In the genomic region with DNA sequence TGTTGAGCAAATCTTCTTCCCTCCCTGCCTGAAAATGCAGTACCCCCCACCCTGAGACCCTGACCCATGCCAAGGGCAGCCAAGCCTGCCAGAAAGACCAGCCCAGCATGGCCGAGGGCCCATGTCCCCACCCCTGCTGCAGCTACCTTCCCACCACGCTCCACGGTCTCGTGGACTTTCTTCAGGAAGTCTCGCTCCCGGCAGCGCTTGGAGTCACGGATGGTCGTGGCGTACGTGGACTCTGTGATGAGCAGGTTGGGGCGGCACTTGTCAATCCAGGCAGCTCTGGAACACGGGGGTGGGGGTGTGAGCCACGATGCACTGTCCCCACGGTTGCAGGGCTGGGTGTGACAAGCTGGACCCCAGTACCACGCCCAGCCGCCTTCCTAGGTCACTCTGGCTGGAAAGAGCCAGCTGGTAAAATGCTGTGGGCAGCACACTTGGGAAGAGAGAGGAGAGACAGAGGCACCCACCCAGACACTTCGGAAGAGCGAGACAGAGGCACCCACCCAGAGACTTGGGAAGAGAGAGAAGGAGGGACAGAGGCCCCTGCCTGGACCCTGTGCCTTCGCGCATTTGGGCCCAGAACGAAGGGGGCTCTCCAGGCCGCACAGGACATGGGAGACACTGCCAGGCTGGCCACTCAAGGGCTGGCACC, we compare ENCODE assay signal across 32 cellular contexts. TPM values are rescaled to one million over a fixed set of nuclear protein-coding genes. Genes with fewer than 3 reads are reported as not detected.
A peak's percentile ranks its signal among the peaks of the same experiment; 100 is the strongest.
DNase-seq lines count a peak whose midpoint lies in the region; ATAC-seq, FAIRE-seq and TF ChIP-seq lines count a peak whose summit lies in the region.
"Had no signal": no experiment of that assay in that cellular context is flagged by ENCODE, and none has a peak within 500 bp of the region (broad histone marks: within the 10 kb centered on the region; RNA-seq: fewer than 3 reads in every experiment).

No MANE protein-coding gene starts in this region.

- peaks cover 5% of the 10 kb centered on the region; the same call in 1 of the 2 replicates for H4K20me1 ChIP-seq in HepG2 (ENCODE audit: insufficient read depth, low read length)

- H3K27ac ChIP-seq in HepG2 (ENCODE audit: extremely low read length, insufficient read depth, low read length) (no peak overlapping the region), right lobe of liver (no peak overlapping the region), WERI-Rb-1 (peak overlapping the region; percentile 76), gastroesophageal sphincter (peak overlapping the region in 3 of 4 donors; percentile 68 to 86 (median 85)), stomach smooth muscle (ENCODE audit: low read length) (peak overlapping the region; percentile 11)
- H3K27ac ChIP-seq: epithelial cell of prostate, left ventricle myocardium inferior, vagina had no signal

- H3K36me3 ChIP-seq in HepG2 (replicated peaks in 1 of 2; ENCODE audit: control insufficient read depth in 1 of 2, insufficient read depth in 2 of 2, low read length in 2 of 2) (peaks cover 18 to 62% of the 10 kb centered on the region in 2 experiments; a peak in 4 of 5 replicates), right lobe of liver (peaks cover 0 to 47% (median 13%) of the 10 kb centered on the region in 4 donors), WERI-Rb-1 (peaks cover 93% of the 10 kb centered on the region), gastroesophageal sphincter (peaks cover 0 to 85% of the 10 kb centered on the region in 2 donors), stomach smooth muscle (ENCODE audit: control insufficient read depth in 2 of 2, insufficient read depth in 2 of 2, low read length in 2 of 2) (peaks cover 28 to 36% of the 10 kb centered on the region in 2 donors)

- intact Hi-C loops in HepG2 (cut with micrococcal nuclease; ENCODE audit: unreplicated experiment) (no loop called here), right lobe of liver (cut with DNase I) (no loop called here)

- H3K4me1 ChIP-seq in HepG2 (ENCODE audit: insufficient read depth, low read length) = peaks cover 13% of the 10 kb centered on the region
- H3K4me1 ChIP-seq in right lobe of liver = peaks cover 0 to 18% (median 0%) of the 10 kb centered on the region in 4 donors
- peaks cover 3 to 62% (median 12%) of the 10 kb centered on the region in 3 donors for H3K4me1 ChIP-seq in gastroesophageal sphincter
- H3K4me1 ChIP-seq in stomach smooth muscle (ENCODE audit: control insufficient read depth, insufficient read depth, low read length) = peaks cover 27% of the 10 kb centered on the region

- no peak for TF ChIP-seq EP300 in HepG2 (IDR thresholded peaks at IDR 0.05; ENCODE audit: low read depth in 2 of 2, low read length in 2 of 2)
- TF ChIP-seq EP300 in HepG2 (CRISPR knock-in tag; IDR thresholded peaks at IDR 0.05; ENCODE audit: borderline replicate concordance) = no peak
- TF ChIP-seq EP300 in gastroesophageal sphincter (IDR thresholded peaks at IDR 0.05) = no peak

- TF ChIP-seq RAD21 in HepG2 (CRISPR knock-in tag; IDR thresholded peaks at IDR 0.05) = no peak

- no peak for ATAC-seq in HepG2
- ATAC-seq in right lobe of liver = no peak
- no peak for ATAC-seq in gastroesophageal sphincter
- no peak for ATAC-seq in HG03469 (IDR thresholded peaks at IDR 0.05; ENCODE audit: unreplicated experiment)
- ATAC-seq: activated CD8-positive, alpha-beta T cell treated with anti-CD3 and anti-CD28 coated beads, Interleukin-2, amount 10 ng/mL, durations not matched to agents 7 days and 5 days; Panc1 had no signal

- BruUV-seq in HepG2 (replicated peaks; lab: Mats Ljungman, UMichigan) = no TSS peak

- TF ChIP-seq POLR2A in HepG2 (IDR thresholded peaks at IDR 0.05; ENCODE audit: insufficient read depth in 1 of 2, low read depth in 2 of 2, low read length in 2 of 2) (no peak), right lobe of liver (IDR thresholded peaks at IDR 0.05) (no peak), gastroesophageal sphincter (IDR thresholded peaks at IDR 0.05) (no peak)

- peaks cover 3% of the 10 kb centered on the region for H3K79me2 ChIP-seq in HepG2 (ENCODE audit: insufficient read depth, low read length)

- CTCF ChIA-PET in HepG2 (lab: Yijun Ruan, JAX; ENCODE audit: low intra/inter-chr PET ratio, low total read pairs) = no interaction called here

- H3K4me2 ChIP-seq in HepG2 (ENCODE audit: low read depth, low read length) = no peak overlapping the region
- H3K4me2 ChIP-seq: smooth muscle cell had no signal

- H3K9me3 ChIP-seq in HepG2 (ENCODE audit: low read length) = no peaks in the 10 kb centered on the region
- H3K9me3 ChIP-seq in right lobe of liver = no peaks in the 10 kb centered on the region
- no peaks in the 10 kb centered on the region for H3K9me3 ChIP-seq in WERI-Rb-1 (ENCODE audit: severe bottlenecking)
- H3K9me3 ChIP-seq in gastroesophageal sphincter = no peaks in the 10 kb centered on the region
- H3K9me3 ChIP-seq in stomach smooth muscle (ENCODE audit: control insufficient read depth in 2 of 2, low read length in 2 of 2) = no peaks in the 10 kb centered on the region
- H3K9me3 ChIP-seq: left ventricle myocardium inferior, MG63, vagina had no signal

- POLR2A ChIA-PET in HepG2 (lab: Yijun Ruan, JAX) = interaction anchor here (0.9 kb wide), 1 partner anchor 10 kb away, joined by 3 read pairs; no protein-coding TSS in a partner anchor

- H3K9ac ChIP-seq in HepG2 (ENCODE audit: insufficient read depth, low read depth, low read length) (no peak overlapping the region), stomach smooth muscle (ENCODE audit: low read length in 2 of 2) (no peak overlapping the region)

- FAIRE-seq in HepG2 (lab: Jason Lieb, UNC) = no peak
- FAIRE-seq: A204.1, colon, D721Med had no signal

- TF ChIP-seq CTCF in HepG2 (CRISPR knock-in tag; IDR thresholded peaks at IDR 0.05) (no peak), right lobe of liver (IDR thresholded peaks at IDR 0.05) (no peak), WERI-Rb-1 (IDR thresholded peaks at IDR 0.05; ENCODE audit: low read depth, low read length) (no peak), gastroesophageal sphincter (IDR thresholded peaks at IDR 0.05) (no peak)

- in situ Hi-C loops in HepG2 (cut with HindIII; ENCODE audit: extremely low pct_ligation_motif_present, low pct_unique_long_range_greater_than_20kb) = no loop called here

- 96% methylated on average over 22 of the region's 23 CpGs for WGBS in HepG2 (ENCODE audit: low lambda C conversion rate)
- 75% methylated on average over 4 of the region's 23 CpGs for WGBS in right lobe of liver (ENCODE audit: insufficient coverage, low coverage, low lambda C conversion rate, missing lambda C conversion rate)
- WGBS in gastroesophageal sphincter (ENCODE audit: low coverage in 1 of 2), 2 donors = 84% methylated on average over 11 of the region's 23 CpGs; no CpG with 5 or more reads in 1 of the 2 donors

- no peaks in the 10 kb centered on the region for H3K27me3 ChIP-seq in HepG2 (ENCODE audit: control insufficient read depth in 1 of 2, insufficient read depth in 2 of 2, low read length in 2 of 2)
- H3K27me3 ChIP-seq in right lobe of liver = no peaks in the 10 kb centered on the region
- H3K27me3 ChIP-seq in WERI-Rb-1 (ENCODE audit: insufficient read depth, low read depth, severe bottlenecking) = no peaks in the 10 kb centered on the region
- H3K27me3 ChIP-seq in gastroesophageal sphincter = no peaks in the 10 kb centered on the region
- H3K27me3 ChIP-seq in stomach smooth muscle (ENCODE audit: control insufficient read depth in 1 of 2, insufficient read depth in 2 of 2, low read length in 2 of 2) = no peaks in the 10 kb centered on the region
- H3K27me3 ChIP-seq: MG63, vagina had no signal

- H3K4me3 ChIP-seq in HepG2 (replicated peaks in 1 of 3; ENCODE audit: insufficient read depth in 1 of 3, low read depth in 2 of 3, low read length in 3 of 3) = no peak overlapping the region
- no peak overlapping the region for H3K4me3 ChIP-seq in right lobe of liver
- no peak overlapping the region for H3K4me3 ChIP-seq in WERI-Rb-1 (ENCODE audit: low read depth, low read length)
- H3K4me3 ChIP-seq in gastroesophageal sphincter = no peak overlapping the region
- no peak overlapping the region for H3K4me3 ChIP-seq in stomach smooth muscle (ENCODE audit: low read length in 2 of 2)
- H3K4me3 ChIP-seq: left ventricle myocardium inferior, MG63, smooth muscle cell, vagina had no signal

- H2AFZ ChIP-seq in HepG2 (ENCODE audit: low read length) = no peak overlapping the region

- DNase-seq in HepG2 (ENCODE audit: low spot score) = no peak
- no peak for DNase-seq in right lobe of liver
- no peak for DNase-seq in WERI-Rb-1
- no peak for DNase-seq in HT-29 (ENCODE audit: low spot score)
- DNase-seq in dedifferentiated amniotic fluid mesenchymal stem cell (ENCODE audit: extremely low spot score) = no peak
- DNase-seq: activated CD4-positive, alpha-beta T cell treated with anti-CD3 and anti-CD28 coated beads for 4 hours; activated CD8-positive, alpha-beta T cell treated with anti-CD3 and anti-CD28 coated beads, Interleukin-2, amount 10 ng/mL, durations not matched to agents 7 days and 5 days; activated effector memory CD4-positive, alpha-beta T cell treated with anti-CD3 and anti-CD28 coated beads, Interleukin-2, amount 50 U/mL, for 16 hours; aorta; DND-41; effector CD8-positive, alpha-beta T cell; GF-D8; GOT3; islet precursor cell; KG1; left ventricle myocardium inferior; mesenchymal stem cell; MG63; NCI-H2029 treated with DMSO at 0.1 percent for 48 hours; NCI-H526 treated with DMSO at 0.1 percent for 48 hours; NK-92 treated with Interleukin-12 subunit alpha and Interleukin-12 subunit beta, amount 100 ng/mL, for 24 hours; SHP77 had no signal

RNA-seq across cellular contexts. Expression of a gene that starts 6.4 kb away (rescaled TPM):
- total RNA-seq in HepG2 (2016; rRNA removed; fragmentation: Illumina TruSeq; extraction: Trizol) (21.7 and 22.2 TPM in 2 replicates), right lobe of liver (10 to 100 TPM in 2 of 6 experiments, 1 to 10 TPM in 4; 5.6 to 21.6 (median 8.4) TPM), gastroesophageal sphincter (10 to 100 TPM; 12.5 to 24.2 (median 19.4) TPM)
- 24.8 and 28.1 TPM in 2 replicates for total RNA-seq in HepG2 (2016; cell fraction: cytosol; rRNA removed; fragmentation: Illumina TruSeq; extraction: Trizol; ENCODE audit: low read depth)
- total RNA-seq in HepG2 (2016; cell fraction: insoluble cytoplasmic fraction; rRNA removed; fragmentation: Illumina TruSeq; extraction: Trizol) = 20.1 and 22.6 TPM in 2 replicates
- 31.7 and 36.4 TPM in 2 replicates for total RNA-seq in HepG2 (2016; cell fraction: membrane; rRNA removed; fragmentation: Illumina TruSeq; extraction: Trizol)
- 11.4 and 12.3 TPM in 2 replicates for total RNA-seq in HepG2 (2016; cell fraction: nucleus; rRNA removed; fragmentation: Illumina TruSeq; extraction: Trizol)
- 8.3 and 9.8 TPM in 2 replicates for polyA plus RNA-seq in HepG2 (2011; rRNA removed)
- polyA plus RNA-seq in HepG2 (2011; cell fraction: cytosol; rRNA removed) = 7.8 and 16.6 TPM in 2 replicates
- 25.8 and 26.1 TPM in 2 replicates for polyA plus RNA-seq in HepG2 (2011; cell fraction: nucleus; rRNA removed)
- 3.8 and 6.3 TPM in 2 replicates for polyA plus RNA-seq in HepG2 (2012)
- 31.1 and 33.4 TPM in 2 replicates for polyA plus RNA-seq in HepG2 (2016; cell fraction: cytosol; fragmentation: Illumina TruSeq; extraction: Trizol; ENCODE audit: low read depth)
- 23.1 and 24.5 TPM in 2 replicates for polyA plus RNA-seq in HepG2 (2016; cell fraction: insoluble cytoplasmic fraction; fragmentation: Illumina TruSeq; extraction: Trizol; ENCODE audit: low read depth)
- polyA plus RNA-seq in HepG2 (2016; cell fraction: membrane; fragmentation: Illumina TruSeq; extraction: Trizol; ENCODE audit: low read depth) = 29.1 and 32.2 TPM in 2 replicates
- 20.2 and 22.1 TPM in 2 replicates for polyA plus RNA-seq in HepG2 (2016; cell fraction: nucleus; fragmentation: Illumina TruSeq; extraction: Trizol; ENCODE audit: insufficient read depth, low read depth)
- 13.5 and 21.4 TPM in 2 replicates for polyA minus RNA-seq in HepG2 (2011; rRNA and poly(A)+ RNA removed; ENCODE audit: low replicate concordance)
- 5.6 and 5.9 TPM in 2 replicates for polyA minus RNA-seq in HepG2 (2011; cell fraction: cytosol; rRNA and poly(A)+ RNA removed)
- polyA minus RNA-seq in HepG2 (2011; cell fraction: nucleus; rRNA and poly(A)+ RNA removed) = 6.5 and 9.0 TPM in 2 replicates
- total RNA-seq in HT-29 (2014; rRNA removed; shearing (Covaris generic)) = 152 and 157 TPM in 2 replicates

RNA-seq across cellular contexts. Expression of a gene that starts 7.1 kb away (rescaled TPM):
- total RNA-seq in HepG2 (2016; rRNA removed; fragmentation: Illumina TruSeq; extraction: Trizol) (16.4 and 29.4 TPM in 2 replicates), right lobe of liver (10 to 100 TPM; 20.1 to 28.0 (median 22.0) TPM), gastroesophageal sphincter (10 to 100 TPM; 35.6 to 74.7 (median 50.2) TPM)
- total RNA-seq in HepG2 (2016; cell fraction: cytosol; rRNA removed; fragmentation: Illumina TruSeq; extraction: Trizol; ENCODE audit: low read depth) = 10.4 and 10.9 TPM in 2 replicates
- 13.5 and 33.2 TPM in 2 replicates for total RNA-seq in HepG2 (2016; cell fraction: insoluble cytoplasmic fraction; rRNA removed; fragmentation: Illumina TruSeq; extraction: Trizol)
- 10.5 and 11.3 TPM in 2 replicates for total RNA-seq in HepG2 (2016; cell fraction: membrane; rRNA removed; fragmentation: Illumina TruSeq; extraction: Trizol)
- total RNA-seq in HepG2 (2016; cell fraction: nucleus; rRNA removed; fragmentation: Illumina TruSeq; extraction: Trizol) = 35.1 and 37.0 TPM in 2 replicates
- polyA plus RNA-seq in HepG2 (2011; rRNA removed) = 50.8 and 56.3 TPM in 2 replicates
- polyA plus RNA-seq in HepG2 (2011; cell fraction: cytosol; rRNA removed) = 13.0 and 18.3 TPM in 2 replicates
- 917 and 1,082 TPM in 2 replicates for polyA plus RNA-seq in HepG2 (2011; cell fraction: nucleus; rRNA removed)
- 32.6 and 50.5 TPM in 2 replicates for polyA plus RNA-seq in HepG2 (2012)
- polyA plus RNA-seq in HepG2 (2016; cell fraction: cytosol; fragmentation: Illumina TruSeq; extraction: Trizol; ENCODE audit: low read depth) = 2.3 and 2.4 TPM in 2 replicates
- 11.7 and 14.4 TPM in 2 replicates for polyA plus RNA-seq in HepG2 (2016; cell fraction: insoluble cytoplasmic fraction; fragmentation: Illumina TruSeq; extraction: Trizol; ENCODE audit: low read depth)
- polyA plus RNA-seq in HepG2 (2016; cell fraction: membrane; fragmentation: Illumina TruSeq; extraction: Trizol; ENCODE audit: low read depth) = 6.7 and 8.0 TPM in 2 replicates
- 144 and 162 TPM in 2 replicates for polyA plus RNA-seq in HepG2 (2016; cell fraction: nucleus; fragmentation: Illumina TruSeq; extraction: Trizol; ENCODE audit: insufficient read depth, low read depth)
- polyA minus RNA-seq in HepG2 (2011; rRNA and poly(A)+ RNA removed; ENCODE audit: low replicate concordance) = 19.2 and 70.6 TPM in 2 replicates
- polyA minus RNA-seq in HepG2 (2011; cell fraction: cytosol; rRNA and poly(A)+ RNA removed) = 16.2 and 18.0 TPM in 2 replicates
- 47.0 and 52.1 TPM in 2 replicates for polyA minus RNA-seq in HepG2 (2011; cell fraction: nucleus; rRNA and poly(A)+ RNA removed)
- total RNA-seq in HT-29 (2014; rRNA removed; shearing (Covaris generic)) = 104 and 113 TPM in 2 replicates

RNA-seq across cellular contexts. Expression of a gene that starts 9.7 kb away (rescaled TPM):
- total RNA-seq in HepG2 (2016; rRNA removed; fragmentation: Illumina TruSeq; extraction: Trizol) (46.4 and 52.8 TPM in 2 replicates), right lobe of liver (10 to 100 TPM; 35.1 to 52.4 (median 43.5) TPM), gastroesophageal sphincter (100 to 1,000 TPM in 1 of 4 donors, 10 to 100 TPM in 3; 62.0 to 119 (median 96.4) TPM)
- 23.1 and 23.4 TPM in 2 replicates for total RNA-seq in HepG2 (2016; cell fraction: cytosol; rRNA removed; fragmentation: Illumina TruSeq; extraction: Trizol; ENCODE audit: low read depth)
- total RNA-seq in HepG2 (2016; cell fraction: insoluble cytoplasmic fraction; rRNA removed; fragmentation: Illumina TruSeq; extraction: Trizol) = 37.6 and 53.6 TPM in 2 replicates
- 22.1 and 22.9 TPM in 2 replicates for total RNA-seq in HepG2 (2016; cell fraction: membrane; rRNA removed; fragmentation: Illumina TruSeq; extraction: Trizol)
- total RNA-seq in HepG2 (2016; cell fraction: nucleus; rRNA removed; fragmentation: Illumina TruSeq; extraction: Trizol) = 43.7 and 54.4 TPM in 2 replicates
- polyA plus RNA-seq in HepG2 (2011; rRNA removed) = 94.8 and 104 TPM in 2 replicates
- polyA plus RNA-seq in HepG2 (2011; cell fraction: cytosol; rRNA removed) = 80.0 and 107 TPM in 2 replicates
- 412 and 553 TPM in 2 replicates for polyA plus RNA-seq in HepG2 (2011; cell fraction: nucleus; rRNA removed)
- 69.0 and 86.1 TPM in 2 replicates for polyA plus RNA-seq in HepG2 (2012)
- polyA plus RNA-seq in HepG2 (2016; cell fraction: cytosol; fragmentation: Illumina TruSeq; extraction: Trizol; ENCODE audit: low read depth) = 11.0 and 11.1 TPM in 2 replicates
- polyA plus RNA-seq in HepG2 (2016; cell fraction: insoluble cytoplasmic fraction; fragmentation: Illumina TruSeq; extraction: Trizol; ENCODE audit: low read depth) = 38.3 and 53.4 TPM in 2 replicates
- 14.8 and 15.0 TPM in 2 replicates for polyA plus RNA-seq in HepG2 (2016; cell fraction: membrane; fragmentation: Illumina TruSeq; extraction: Trizol; ENCODE audit: low read depth)
- 173 and 181 TPM in 2 replicates for polyA plus RNA-seq in HepG2 (2016; cell fraction: nucleus; fragmentation: Illumina TruSeq; extraction: Trizol; ENCODE audit: insufficient read depth, low read depth)
- 120 and 176 TPM in 2 replicates for polyA minus RNA-seq in HepG2 (2011; rRNA and poly(A)+ RNA removed; ENCODE audit: low replicate concordance)
- polyA minus RNA-seq in HepG2 (2011; cell fraction: cytosol; rRNA and poly(A)+ RNA removed) = 37.5 and 38.1 TPM in 2 replicates
- polyA minus RNA-seq in HepG2 (2011; cell fraction: nucleus; rRNA and poly(A)+ RNA removed) = 64.4 and 69.0 TPM in 2 replicates
- 174 and 200 TPM in 2 replicates for total RNA-seq in HT-29 (2014; rRNA removed; shearing (Covaris generic))

RNA-seq across cellular contexts. Expression of a gene that starts 9.8 kb away (rescaled TPM):
- total RNA-seq in HepG2 (2016; rRNA removed; fragmentation: Illumina TruSeq; extraction: Trizol) (7.2 and 9.3 TPM in 2 replicates), right lobe of liver (10 to 100 TPM; 26.9 to 57.7 (median 33.1) TPM), gastroesophageal sphincter (10 to 100 TPM; 10.4 to 42.7 (median 30.1) TPM)
- total RNA-seq in HepG2 (2016; cell fraction: cytosol; rRNA removed; fragmentation: Illumina TruSeq; extraction: Trizol; ENCODE audit: low read depth) = 6.9 and 8.7 TPM in 2 replicates
- 6.2 and 9.8 TPM in 2 replicates for total RNA-seq in HepG2 (2016; cell fraction: insoluble cytoplasmic fraction; rRNA removed; fragmentation: Illumina TruSeq; extraction: Trizol)
- 15.1 and 19.3 TPM in 2 replicates for total RNA-seq in HepG2 (2016; cell fraction: membrane; rRNA removed; fragmentation: Illumina TruSeq; extraction: Trizol)
- total RNA-seq in HepG2 (2016; cell fraction: nucleus; rRNA removed; fragmentation: Illumina TruSeq; extraction: Trizol) = 7.2 and 8.0 TPM in 2 replicates
- polyA plus RNA-seq in HepG2 (2011; rRNA removed) = 5.5 and 8.0 TPM in 2 replicates
- 7.7 and 13.2 TPM in 2 replicates for polyA plus RNA-seq in HepG2 (2011; cell fraction: cytosol; rRNA removed)
- 11.5 and 12.6 TPM in 2 replicates for polyA plus RNA-seq in HepG2 (2011; cell fraction: nucleus; rRNA removed)
- 7.1 and 9.6 TPM in 2 replicates for polyA plus RNA-seq in HepG2 (2012)
- 12.5 and 15.0 TPM in 2 replicates for polyA plus RNA-seq in HepG2 (2016; cell fraction: cytosol; fragmentation: Illumina TruSeq; extraction: Trizol; ENCODE audit: low read depth)
- 13.9 and 15.2 TPM in 2 replicates for polyA plus RNA-seq in HepG2 (2016; cell fraction: insoluble cytoplasmic fraction; fragmentation: Illumina TruSeq; extraction: Trizol; ENCODE audit: low read depth)
- polyA plus RNA-seq in HepG2 (2016; cell fraction: membrane; fragmentation: Illumina TruSeq; extraction: Trizol; ENCODE audit: low read depth) = 23.5 and 26.0 TPM in 2 replicates
- 16.7 and 16.9 TPM in 2 replicates for polyA plus RNA-seq in HepG2 (2016; cell fraction: nucleus; fragmentation: Illumina TruSeq; extraction: Trizol; ENCODE audit: insufficient read depth, low read depth)
- polyA minus RNA-seq in HepG2 (2011; rRNA and poly(A)+ RNA removed; ENCODE audit: low replicate concordance) = 9.3 and 18.2 TPM in 2 replicates
- 13.4 and 15.4 TPM in 2 replicates for polyA minus RNA-seq in HepG2 (2011; cell fraction: cytosol; rRNA and poly(A)+ RNA removed)
- polyA minus RNA-seq in HepG2 (2011; cell fraction: nucleus; rRNA and poly(A)+ RNA removed) = 9.8 and 11.6 TPM in 2 replicates
- total RNA-seq in HT-29 (2014; rRNA removed; shearing (Covaris generic)) = 62.5 and 70.5 TPM in 2 replicates

RNA-seq across cellular contexts. Expression of a gene that starts 16.3 kb away (rescaled TPM):
- total RNA-seq in HepG2 (2016; rRNA removed; fragmentation: Illumina TruSeq; extraction: Trizol) (0.15 TPM in 1 of 2 replicates, not detected in the other), right lobe of liver (1 to 10 TPM in 2 of 6 experiments, under 1 TPM in 4; 0.10 to 2.7 (median 0.33) TPM), gastroesophageal sphincter (under 1 TPM in 3 of 4 donors, not detected in 1; 0.12 to 0.54 (median 0.40) TPM)
- not detected in 2 replicates for total RNA-seq in HepG2 (2016; cell fraction: cytosol; rRNA removed; fragmentation: Illumina TruSeq; extraction: Trizol; ENCODE audit: low read depth)
- total RNA-seq in HepG2 (2016; cell fraction: insoluble cytoplasmic fraction; rRNA removed; fragmentation: Illumina TruSeq; extraction: Trizol) = 0.13 TPM in 1 of 2 replicates, not detected in the other
- not detected in 2 replicates for total RNA-seq in HepG2 (2016; cell fraction: membrane; rRNA removed; fragmentation: Illumina TruSeq; extraction: Trizol)
- 0.12 and 0.25 TPM in 2 replicates for total RNA-seq in HepG2 (2016; cell fraction: nucleus; rRNA removed; fragmentation: Illumina TruSeq; extraction: Trizol)
- 0.13 and 0.20 TPM in 2 replicates for polyA plus RNA-seq in HepG2 (2011; rRNA removed)
- 0.13 and 0.21 TPM in 2 replicates for polyA plus RNA-seq in HepG2 (2011; cell fraction: cytosol; rRNA removed)
- 1.5 and 2.4 TPM in 2 replicates for polyA plus RNA-seq in HepG2 (2011; cell fraction: nucleus; rRNA removed)
- 0.17 TPM in 2 replicates for polyA plus RNA-seq in HepG2 (2012)
- not detected in 2 replicates for polyA plus RNA-seq in HepG2 (2016; cell fraction: cytosol; fragmentation: Illumina TruSeq; extraction: Trizol; ENCODE audit: low read depth)
- polyA plus RNA-seq in HepG2 (2016; cell fraction: insoluble cytoplasmic fraction; fragmentation: Illumina TruSeq; extraction: Trizol; ENCODE audit: low read depth) = not detected in 2 replicates
- 0.07 TPM in 1 of 2 replicates, not detected in the other for polyA plus RNA-seq in HepG2 (2016; cell fraction: membrane; fragmentation: Illumina TruSeq; extraction: Trizol; ENCODE audit: low read depth)
- 0.25 and 0.30 TPM in 2 replicates for polyA plus RNA-seq in HepG2 (2016; cell fraction: nucleus; fragmentation: Illumina TruSeq; extraction: Trizol; ENCODE audit: insufficient read depth, low read depth)
- polyA minus RNA-seq in HepG2 (2011; rRNA and poly(A)+ RNA removed; ENCODE audit: low replicate concordance) = 1.2 TPM in 2 replicates
- 0.20 and 0.26 TPM in 2 replicates for polyA minus RNA-seq in HepG2 (2011; cell fraction: cytosol; rRNA and poly(A)+ RNA removed)
- 0.64 and 0.75 TPM in 2 replicates for polyA minus RNA-seq in HepG2 (2011; cell fraction: nucleus; rRNA and poly(A)+ RNA removed)
- total RNA-seq in HT-29 (2014; rRNA removed; shearing (Covaris generic)) = 0.89 and 1.6 TPM in 2 replicates

Comparison
In these comparisons a context has a peak if more than half of its experiments do, and no peak if none do; other contexts are left out.
1. H3K27ac ChIP-seq: peak in WERI-Rb-1 (single experiment), gastroesophageal sphincter (3 of 4) and stomach smooth muscle (single experiment); none in HepG2 (single experiment) and right lobe of liver (0 of 3).